Comparison of ENCODE assay signal across 2 cellular contexts in the genomic region with DNA sequence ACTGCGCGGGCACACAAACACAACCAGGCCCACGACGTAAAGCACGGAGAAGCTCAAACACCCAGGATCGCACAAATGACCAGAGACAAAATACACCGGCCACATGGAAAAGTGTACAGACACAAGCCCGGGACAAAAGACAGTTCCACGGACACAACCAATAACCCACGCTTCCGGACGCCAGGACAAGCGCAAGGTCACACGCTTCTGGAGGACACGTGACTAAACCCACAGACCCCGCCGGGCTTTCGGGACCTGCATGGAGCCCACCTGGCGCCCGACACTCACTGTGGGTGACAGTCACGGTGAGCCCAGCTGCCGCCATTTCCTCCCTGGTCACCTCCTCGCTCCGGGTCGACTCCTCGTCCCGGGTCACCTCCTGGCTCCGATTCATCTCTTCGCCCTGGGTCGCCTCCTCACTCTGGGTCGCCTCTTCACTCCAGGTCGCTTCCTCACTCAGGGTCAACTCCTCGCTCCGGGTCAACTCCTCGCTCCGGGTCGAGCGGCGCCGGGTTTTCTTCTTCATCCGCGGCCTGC.
A peak's percentile ranks its signal among the peaks of the same experiment; 100 is the strongest.
TF ChIP-seq lines count a peak whose summit lies in the region.

No MANE protein-coding gene starts in this region.

TF ChIP-seq in SK-N-SH treated with all-trans-retinoic acid at 6 μM for 48 hours, 23 proteins besides CTCF, POLR2A, EP300 and RAD21:
- no peak for TF ChIP-seq SNAI2 (CRISPR knock-in tag; IDR thresholded peaks at IDR 0.05)
- no peak for TF ChIP-seq ZC3H10 (CRISPR knock-in tag; IDR thresholded peaks at IDR 0.05)
- TF ChIP-seq, protein P1, sequence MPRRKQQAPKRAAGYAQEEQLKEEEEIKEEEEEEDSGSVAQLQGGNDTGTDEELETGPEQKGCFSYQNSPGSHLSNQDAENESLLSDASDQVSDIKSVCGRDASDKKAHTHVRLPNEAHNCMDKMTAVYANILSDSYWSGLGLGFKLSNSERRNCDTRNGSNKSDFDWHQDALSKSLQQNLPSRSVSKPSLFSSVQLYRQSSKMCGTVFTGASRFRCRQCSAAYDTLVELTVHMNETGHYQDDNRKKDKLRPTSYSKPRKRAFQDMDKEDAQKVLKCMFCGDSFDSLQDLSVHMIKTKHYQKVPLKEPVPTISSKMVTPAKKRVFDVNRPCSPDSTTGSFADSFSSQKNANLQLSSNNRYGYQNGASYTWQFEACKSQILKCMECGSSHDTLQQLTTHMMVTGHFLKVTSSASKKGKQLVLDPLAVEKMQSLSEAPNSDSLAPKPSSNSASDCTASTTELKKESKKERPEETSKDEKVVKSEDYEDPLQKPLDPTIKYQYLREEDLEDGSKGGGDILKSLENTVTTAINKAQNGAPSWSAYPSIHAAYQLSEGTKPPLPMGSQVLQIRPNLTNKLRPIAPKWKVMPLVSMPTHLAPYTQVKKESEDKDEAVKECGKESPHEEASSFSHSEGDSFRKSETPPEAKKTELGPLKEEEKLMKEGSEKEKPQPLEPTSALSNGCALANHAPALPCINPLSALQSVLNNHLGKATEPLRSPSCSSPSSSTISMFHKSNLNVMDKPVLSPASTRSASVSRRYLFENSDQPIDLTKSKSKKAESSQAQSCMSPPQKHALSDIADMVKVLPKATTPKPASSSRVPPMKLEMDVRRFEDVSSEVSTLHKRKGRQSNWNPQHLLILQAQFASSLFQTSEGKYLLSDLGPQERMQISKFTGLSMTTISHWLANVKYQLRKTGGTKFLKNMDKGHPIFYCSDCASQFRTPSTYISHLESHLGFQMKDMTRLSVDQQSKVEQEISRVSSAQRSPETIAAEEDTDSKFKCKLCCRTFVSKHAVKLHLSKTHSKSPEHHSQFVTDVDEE (CRISPR knock-in tag; IDR thresholded peaks at IDR 0.05), result no peak

TF ChIP-seq in K562, 482 proteins besides CTCF, POLR2A, EP300 and RAD21 (continues in another document):
- peak; percentile 90 for TF ChIP-seq NKRF (IDR thresholded peaks at IDR 0.05; ENCODE audit: borderline replicate concordance)
- TF ChIP-seq, protein P2, sequence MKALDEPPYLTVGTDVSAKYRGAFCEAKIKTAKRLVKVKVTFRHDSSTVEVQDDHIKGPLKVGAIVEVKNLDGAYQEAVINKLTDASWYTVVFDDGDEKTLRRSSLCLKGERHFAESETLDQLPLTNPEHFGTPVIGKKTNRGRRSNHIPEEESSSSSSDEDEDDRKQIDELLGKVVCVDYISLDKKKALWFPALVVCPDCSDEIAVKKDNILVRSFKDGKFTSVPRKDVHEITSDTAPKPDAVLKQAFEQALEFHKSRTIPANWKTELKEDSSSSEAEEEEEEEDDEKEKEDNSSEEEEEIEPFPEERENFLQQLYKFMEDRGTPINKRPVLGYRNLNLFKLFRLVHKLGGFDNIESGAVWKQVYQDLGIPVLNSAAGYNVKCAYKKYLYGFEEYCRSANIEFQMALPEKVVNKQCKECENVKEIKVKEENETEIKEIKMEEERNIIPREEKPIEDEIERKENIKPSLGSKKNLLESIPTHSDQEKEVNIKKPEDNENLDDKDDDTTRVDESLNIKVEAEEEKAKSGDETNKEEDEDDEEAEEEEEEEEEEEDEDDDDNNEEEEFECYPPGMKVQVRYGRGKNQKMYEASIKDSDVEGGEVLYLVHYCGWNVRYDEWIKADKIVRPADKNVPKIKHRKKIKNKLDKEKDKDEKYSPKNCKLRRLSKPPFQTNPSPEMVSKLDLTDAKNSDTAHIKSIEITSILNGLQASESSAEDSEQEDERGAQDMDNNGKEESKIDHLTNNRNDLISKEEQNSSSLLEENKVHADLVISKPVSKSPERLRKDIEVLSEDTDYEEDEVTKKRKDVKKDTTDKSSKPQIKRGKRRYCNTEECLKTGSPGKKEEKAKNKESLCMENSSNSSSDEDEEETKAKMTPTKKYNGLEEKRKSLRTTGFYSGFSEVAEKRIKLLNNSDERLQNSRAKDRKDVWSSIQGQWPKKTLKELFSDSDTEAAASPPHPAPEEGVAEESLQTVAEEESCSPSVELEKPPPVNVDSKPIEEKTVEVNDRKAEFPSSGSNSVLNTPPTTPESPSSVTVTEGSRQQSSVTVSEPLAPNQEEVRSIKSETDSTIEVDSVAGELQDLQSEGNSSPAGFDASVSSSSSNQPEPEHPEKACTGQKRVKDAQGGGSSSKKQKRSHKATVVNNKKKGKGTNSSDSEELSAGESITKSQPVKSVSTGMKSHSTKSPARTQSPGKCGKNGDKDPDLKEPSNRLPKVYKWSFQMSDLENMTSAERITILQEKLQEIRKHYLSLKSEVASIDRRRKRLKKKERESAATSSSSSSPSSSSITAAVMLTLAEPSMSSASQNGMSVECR (CRISPR knock-in tag; IDR thresholded peaks at IDR 0.05), result peak; percentile 10; the same call in 1 of the 2 replicates
- no peak for TF ChIP-seq STAT5B (CRISPR knock-in tag; IDR thresholded peaks at IDR 0.05)
- TF ChIP-seq HDAC8 (tag; IDR thresholded peaks at IDR 0.05), result no peak
- 0 out of 2 replicates have a peak, but pooled peaks have one; percentile 32 for TF ChIP-seq ZNF224 (CRISPR knock-in tag; IDR thresholded peaks at IDR 0.05)
- 0 out of 4 replicates have a peak, but pooled peaks of 1 of the 2 experiments have one; percentile 27 for TF ChIP-seq UBTF (IDR thresholded peaks at IDR 0.05; ENCODE audit: borderline replicate concordance in 1 of 2, low read depth in 2 of 2, low read length in 2 of 2)
- peak in 2 of 3 experiments; percentile 22 to 65 for TF ChIP-seq YY1 (IDR thresholded peaks at IDR 0.05; ENCODE audit: borderline replicate concordance in 1 of 3, control insufficient read depth in 1 of 3, extremely low read depth in 1 of 3, insufficient read depth in 3 of 3, insufficient read length in 1 of 3, insufficient replicate concordance in 2 of 3, low read depth in 1 of 3, low read length in 2 of 3)
- TF ChIP-seq ZKSCAN1 (IDR thresholded peaks at IDR 0.05; ENCODE audit: low read depth, low read length), result no peak
- TF ChIP-seq RAD51 (IDR thresholded peaks at IDR 0.05; ENCODE audit: borderline replicate concordance, low read depth), result peak; percentile 82
- 0 out of 2 replicates have a peak, but pooled peaks have one; percentile 50 for TF ChIP-seq FOXP1 (CRISPR knock-in tag; IDR thresholded peaks at IDR 0.05)
- TF ChIP-seq SAP30 (IDR thresholded peaks at IDR 0.05; ENCODE audit: borderline replicate concordance, insufficient read depth, low read depth, low read length, poor library complexity, severe bottlenecking), result peak; percentile 34
- TF ChIP-seq ASH1L (IDR thresholded peaks at IDR 0.05; ENCODE audit: borderline replicate concordance, low read depth, partially characterized antibody), result no peak
- peak; percentile 15 for TF ChIP-seq TAF1 (IDR thresholded peaks at IDR 0.05; ENCODE audit: control insufficient read depth, extremely low read depth, insufficient read depth, low read length, severe bottlenecking)
- no peak for TF ChIP-seq FOXK2 (conservative IDR thresholded peaks at IDR 0.05 in 1 of 2, IDR thresholded peaks at IDR 0.05 in 1 of 2; ENCODE audit: low read depth in 2 of 2)
- TF ChIP-seq, protein P3, sequence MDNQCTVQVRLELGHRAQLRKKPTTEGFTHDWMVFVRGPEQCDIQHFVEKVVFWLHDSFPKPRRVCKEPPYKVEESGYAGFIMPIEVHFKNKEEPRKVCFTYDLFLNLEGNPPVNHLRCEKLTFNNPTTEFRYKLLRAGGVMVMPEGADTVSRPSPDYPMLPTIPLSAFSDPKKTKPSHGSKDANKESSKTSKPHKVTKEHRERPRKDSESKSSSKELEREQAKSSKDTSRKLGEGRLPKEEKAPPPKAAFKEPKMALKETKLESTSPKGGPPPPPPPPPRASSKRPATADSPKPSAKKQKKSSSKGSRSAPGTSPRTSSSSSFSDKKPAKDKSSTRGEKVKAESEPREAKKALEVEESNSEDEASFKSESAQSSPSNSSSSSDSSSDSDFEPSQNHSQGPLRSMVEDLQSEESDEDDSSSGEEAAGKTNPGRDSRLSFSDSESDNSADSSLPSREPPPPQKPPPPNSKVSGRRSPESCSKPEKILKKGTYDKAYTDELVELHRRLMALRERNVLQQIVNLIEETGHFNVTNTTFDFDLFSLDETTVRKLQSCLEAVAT (IDR thresholded peaks at IDR 0.05), result 0 out of 4 replicates have a peak, but pooled peaks of 1 of the 2 experiments have one; percentile 11
- TF ChIP-seq BHLHE40 (IDR thresholded peaks at IDR 0.05; ENCODE audit: low read length), result peak; percentile 47
- peak in 1 of 2 experiments; percentile 64; a peak in 2 of 4 replicates for TF ChIP-seq HDAC1 (IDR thresholded peaks at IDR 0.05)
- no peak for TF ChIP-seq ZNF280A (IDR thresholded peaks at IDR 0.05; ENCODE audit: low read depth, partially characterized antibody)
- TF ChIP-seq SMARCA4 (IDR thresholded peaks at IDR 0.05), result 0 out of 2 replicates have a peak, but pooled peaks have one; percentile 6
- 0 out of 2 replicates have a peak, but pooled peaks have one; percentile 45 for TF ChIP-seq KAT7 (CRISPR knock-in tag; IDR thresholded peaks at IDR 0.05; ENCODE audit: borderline replicate concordance)
- TF ChIP-seq TOE1 (IDR thresholded peaks at IDR 0.05; ENCODE audit: borderline replicate concordance), result peak; percentile 67
- TF ChIP-seq TOE1 (CRISPR knock-in tag; IDR thresholded peaks at IDR 0.05; ENCODE audit: borderline replicate concordance, low read depth), result no peak
- TF ChIP-seq NFRKB (IDR thresholded peaks at IDR 0.05; ENCODE audit: low read depth), result peak; percentile 45; the same call in 1 of the 2 replicates
- no peak for TF ChIP-seq ZNF79 (CRISPR knock-in tag; IDR thresholded peaks at IDR 0.05; ENCODE audit: low read depth)
- peak; percentile 29 for TF ChIP-seq FIP1L1 (IDR thresholded peaks at IDR 0.05; ENCODE audit: low read depth, low read length, poor library complexity, severe bottlenecking)
- TF ChIP-seq RBM17 (IDR thresholded peaks at IDR 0.05; ENCODE audit: borderline replicate concordance, low read depth, low read length), result no peak
- peak; percentile 52 for TF ChIP-seq ESRRA (IDR thresholded peaks at IDR 0.05; ENCODE audit: borderline replicate concordance, low read depth)
- 0 out of 2 replicates have a peak, but pooled peaks have one; percentile 4 for TF ChIP-seq PML (IDR thresholded peaks at IDR 0.05; ENCODE audit: low read length)
- TF ChIP-seq SMARCA5 (IDR thresholded peaks at IDR 0.05), result 0 out of 2 replicates have a peak, but pooled peaks have one; percentile 34
- peak; percentile 67 for TF ChIP-seq USF2 (CRISPR knock-in tag; IDR thresholded peaks at IDR 0.05)
- TF ChIP-seq ZBTB2 (IDR thresholded peaks at IDR 0.05), result 0 out of 2 replicates have a peak, but pooled peaks have one; percentile 16
